In genomic region chr6:154537942-154538341, GRCh38 we compare ENCODE assay signal across 16 cellular contexts. TPM values are rescaled to one million over a fixed set of nuclear protein-coding genes. Genes with fewer than 3 reads are reported as not detected.
A peak's percentile ranks its signal among the peaks of the same experiment; 100 is the strongest.
DNase-seq lines count a peak whose midpoint lies in the region; ATAC-seq, FAIRE-seq and TF ChIP-seq lines count a peak whose summit lies in the region.
"Had no signal": no experiment of that assay in that cellular context is flagged by ENCODE, and none has a peak within 500 bp of the region (broad histone marks: within the 10 kb centered on the region; RNA-seq: fewer than 3 reads in every experiment).

No MANE protein-coding gene starts in this region.

- H3K4me3 ChIP-seq in HEK293 (ENCODE audit: low read depth, low read length) (no peak overlapping the region), hepatocyte (no peak overlapping the region), small intestine (ENCODE audit: low read depth in 1 of 2, low read length in 2 of 2) (no peak overlapping the region)
- H3K4me3 ChIP-seq: PC-9 had no signal

- H3K36me3 Mint-ChIP-seq in mesothelial cell of epicardium: no peaks in the 10 kb centered on the region

- H3K9me2 ChIP-seq in hepatocyte (replicated peaks; ENCODE audit: insufficient read depth): no peaks in the 10 kb centered on the region

- peaks cover 4% of the 10 kb centered on the region; the same call in 1 of the 2 replicates for H3K4me1 ChIP-seq in HEK293 (ENCODE audit: control insufficient read depth, insufficient read depth, low read length)
- peaks cover 25% of the 10 kb centered on the region for H3K4me1 ChIP-seq in hepatocyte (ENCODE audit: insufficient read depth)
- no peaks in the 10 kb centered on the region for H3K4me1 ChIP-seq in small intestine (ENCODE audit: control insufficient read depth in 2 of 2, insufficient read depth in 1 of 2, low read depth in 1 of 2, low read length in 1 of 2)

- no peak overlapping the region for H3K4me3 Mint-ChIP-seq in mesothelial cell of epicardium
- H3K4me3 Mint-ChIP-seq: CD4-positive, alpha-beta T cell had no signal

- no peak for ATAC-seq in HG03135 (IDR thresholded peaks at IDR 0.05; ENCODE audit: unreplicated experiment)

- H3K79me2 ChIP-seq in hepatocyte: no peaks in the 10 kb centered on the region

- H3K9me3 ChIP-seq in HEK293 (ENCODE audit: control insufficient read depth, insufficient read depth, low read depth, low read length) (no peaks in the 10 kb centered on the region), hepatocyte (ENCODE audit: low read depth) (no peaks in the 10 kb centered on the region), small intestine (ENCODE audit: control insufficient read depth, low read depth) (no peaks in the 10 kb centered on the region)

- peak overlapping the region; percentile 8 for H2AFZ ChIP-seq in hepatocyte
- H2AFZ ChIP-seq: PC-9 had no signal

- H3K27ac Mint-ChIP-seq in mesothelial cell of epicardium: peak overlapping the region; percentile 70
- H3K27ac Mint-ChIP-seq: CD4-positive, alpha-beta T cell had no signal

- H3K27ac ChIP-seq in HEK293 (ENCODE audit: extremely low read depth, low read depth, low read length): no peak overlapping the region
- H3K27ac ChIP-seq in hepatocyte: peak overlapping the region; percentile 88
- H3K27ac ChIP-seq in small intestine (ENCODE audit: low read depth in 1 of 2, low read length in 1 of 2): no peak overlapping the region
- H3K27ac ChIP-seq: PC-9 had no signal

- DNase-seq in hepatocyte (ENCODE audit: low spot score): no peak
- DNase-seq in mesothelial cell of epicardium (ENCODE audit: low spot score in 2 of 2, unreplicated experiment in 2 of 2): no peak
- DNase-seq in small intestine: peak; percentile 59
- no peak for DNase-seq in NCI-H1930 (lab: John Stamatoyannopoulos, UW)
- DNase-seq in activated CD8-positive, alpha-beta memory T cell treated with anti-CD3 and anti-CD28 coated beads for 24 hours: no peak
- DNase-seq: ACHN; CD4-positive, alpha-beta T cell; IMR-90; Kasumi-1; NCI-H1105 treated with DMSO at 0.1 percent for 48 hours; NCI-H187; NCI-H446; PC-9 had no signal

- no peaks in the 10 kb centered on the region for H3K36me3 ChIP-seq in HEK293 (ENCODE audit: control insufficient read depth in 2 of 2, insufficient read depth in 1 of 2, low read length in 2 of 2)
- H3K36me3 ChIP-seq in hepatocyte (replicated peaks; ENCODE audit: insufficient read depth, low read depth): no peaks in the 10 kb centered on the region
- no peaks in the 10 kb centered on the region for H3K36me3 ChIP-seq in small intestine (ENCODE audit: control insufficient read depth in 2 of 2, insufficient read depth in 2 of 2, low read length in 2 of 2)

- no peaks in the 10 kb centered on the region for H3K9me3 Mint-ChIP-seq in mesothelial cell of epicardium
- H3K9me3 Mint-ChIP-seq: CD4-positive, alpha-beta T cell had no signal

- 75% methylated on average over 3 of the region's 3 CpGs for whole genome bisulfite sequencing in hepatocyte (ENCODE audit: low lambda C conversion rate, missing lambda C conversion rate)
- WGBS in small intestine, 3 donors: 24 to 64% (median 40%) methylated on average over 3 of the region's 3 CpGs

- H3K4me2 ChIP-seq in hepatocyte: peak overlapping the region; percentile 60
- H3K4me2 ChIP-seq: PC-9 had no signal

- POLR2A ChIA-PET in HEK293 (lab: Yijun Ruan, JAX): interaction anchor here (0.6 to 2.7 kb wide), 2 partner anchors 26 to 86 kb away, joined by 4 to 9 read pairs; partner anchors contain the start of gene CNKSR3

- H3K4me1 Mint-ChIP-seq in mesothelial cell of epicardium: peaks cover 41% of the 10 kb centered on the region

- no peaks in the 10 kb centered on the region for H3K27me3 Mint-ChIP-seq in mesothelial cell of epicardium (ENCODE audit: low read depth)
- H3K27me3 Mint-ChIP-seq: CD4-positive, alpha-beta T cell had no signal

- TF ChIP-seq CTCF in HEK293 (tag by site-specific recombination; IDR thresholded peaks at IDR 0.05): no peak
- no peak for TF ChIP-seq CTCF in hepatocyte (IDR thresholded peaks at IDR 0.05; ENCODE audit: poor library complexity)
- TF ChIP-seq CTCF in mesothelial cell of epicardium (IDR thresholded peaks at IDR 0.05; ENCODE audit: unreplicated experiment): no peak

- CTCF ChIA-PET in HEK293 (lab: Yijun Ruan, JAX): interaction anchor here (0.6 to 1.0 kb wide), 2 partner anchors 28 to 79 kb away, joined by 3 read pairs; partner anchors contain the start of gene CNKSR3

- no peaks in the 10 kb centered on the region for H3K27me3 ChIP-seq in hepatocyte
- no peaks in the 10 kb centered on the region for H3K27me3 ChIP-seq in small intestine (ENCODE audit: control insufficient read depth in 2 of 2, insufficient read depth in 2 of 2, low read length in 2 of 2)

- FAIRE-seq in small intestine (lab: Jason Lieb, UNC): peak; percentile 5
- FAIRE-seq: H54 had no signal

- no peaks in the 10 kb centered on the region for H4K20me1 ChIP-seq in hepatocyte (ENCODE audit: insufficient read depth, poor library complexity, severe bottlenecking)

TF ChIP-seq in HEK293, 187 proteins besides CTCF, POLR2A, EP300 and RAD21:
- TF ChIP-seq PRDM6 (tag by site-specific recombination; IDR thresholded peaks at IDR 0.05) (peak; percentile 48; the same call in 1 of the 2 replicates), ZBTB44 (tag by site-specific recombination; IDR thresholded peaks at IDR 0.05) (no peak)

RNA-seq across cellular contexts. Expression of gene CNKSR3, which starts 27.5 kb away (rescaled TPM):
- total RNA-seq in hepatocyte (21.8 and 23.9 TPM in 2 replicates), mesothelial cell of epicardium (12.9 to 13.4 TPM (median 13.3 TPM) in 3 replicates)
- polyA plus RNA-seq in hepatocyte (22.4 and 27.4 TPM in 2 replicates), small intestine (10 to 100 TPM; 10.6 to 11.6 (median 11.6) TPM)
